Comparison of ENCODE assay signal across 9 cellular contexts in genomic region chr1:206982216-206982615, GRCh38. TPM values are rescaled to one million over a fixed set of nuclear protein-coding genes. Genes with fewer than 3 reads are reported as not detected.
DNase-seq lines count a peak whose midpoint lies in the region; ATAC-seq and TF ChIP-seq lines count a peak whose summit lies in the region.
"Had no signal": no experiment of that assay in that cellular context is flagged by ENCODE, and none has a peak within 500 bp of the region (broad histone marks: within the 10 kb centered on the region; RNA-seq: fewer than 3 reads in every experiment).

No MANE protein-coding gene starts in this region.

- no peaks in the 10 kb centered on the region for H3K4me1 ChIP-seq in CD8-positive, alpha-beta T cell (ENCODE audit: insufficient read depth, low read length)
- H3K4me1 ChIP-seq in right lobe of liver, result no peaks in the 10 kb centered on the region

- TF ChIP-seq POLR2A in right lobe of liver (IDR thresholded peaks at IDR 0.05), result no peak

- no peaks in the 10 kb centered on the region for H3K4me1 Mint-ChIP-seq in CD8-positive, alpha-beta T cell (ENCODE audit: low read depth)
- no peaks in the 10 kb centered on the region for H3K4me1 Mint-ChIP-seq in chondrocyte (ENCODE audit: low read depth)

- ATAC-seq in CD8-positive, alpha-beta T cell, result peak; percentile 83
- peak; percentile 92 to 94 (median 92) for ATAC-seq in right lobe of liver

- intact Hi-C loops in CD8-positive, alpha-beta T cell (cut with DNase I, micrococcal nuclease), result loop anchor here (1.0 to 10.0 kb wide), 7 partner anchors 60 to 505 kb away; partner anchors contain the start of genes FCMR (in 1 of the 2) and IL20 (in 1 of the 2)
- intact Hi-C loops in right lobe of liver (cut with DNase I), result loop anchor here in 1 of 2 donors (10.0 kb wide), 1 partner anchor 237 kb away; no protein-coding TSS in a partner anchor

- no peak overlapping the region for H3K4me3 ChIP-seq in CD8-positive, alpha-beta T cell (ENCODE audit: low read depth, low read length)
- H3K4me3 ChIP-seq in HFF-Myc (replicated peaks; ENCODE audit: low read depth, low read length), result no peak overlapping the region
- H3K4me3 ChIP-seq in right lobe of liver, result no peak overlapping the region

- H3K27me3 ChIP-seq in CD8-positive, alpha-beta T cell (ENCODE audit: insufficient read depth, low read length), result no peaks in the 10 kb centered on the region
- H3K27me3 ChIP-seq in right lobe of liver, result no peaks in the 10 kb centered on the region

- no peaks in the 10 kb centered on the region for H3K9me3 Mint-ChIP-seq in CD8-positive, alpha-beta T cell
- no peaks in the 10 kb centered on the region for H3K9me3 Mint-ChIP-seq in chondrocyte (ENCODE audit: low read depth)

- POLR2A ChIA-PET in CD8-positive, alpha-beta T cell (lab: Charles Lee), result interaction anchor here (0.6 to 2.2 kb wide), 10 partner anchors 10 to 352 kb away, joined by 3 to 12 read pairs (median 6); partner anchors contain the start of gene FCMR

- peak; percentile 30 to 78 (median 56) for DNase-seq in CD8-positive, alpha-beta T cell
- DNase-seq in HFF-Myc (ENCODE audit: extremely low read depth, low read depth), result no peak
- peak; percentile 50 for DNase-seq in NCI-H345 (lab: John Stamatoyannopoulos, UW)
- DNase-seq in activated CD4-positive, alpha-beta T cell treated with anti-CD3 and anti-CD28 coated beads for 48 hours, result peak; percentile 67
- no peak for DNase-seq in chondrocyte (ENCODE audit: low spot score)
- DNase-seq in right lobe of liver, result peak in 2 of 3 donors; percentile 44 to 58
- DNase-seq in stimulated activated CD8-positive, alpha-beta memory T cell treated with anti-CD3 and anti-CD28 coated beads, Interleukin-2, amount 100 ng/mL, for 48 hours (ENCODE audit: low read depth in 2 of 2), result peak; percentile 10 to 46
- no peak for DNase-seq in NCI-H187 treated with DMSO at 0.1 percent for 48 hours (lab: John Stamatoyannopoulos, UW)

- TF ChIP-seq CTCF in CD8-positive, alpha-beta T cell (IDR thresholded peaks at IDR 0.05), result peak; percentile 83
- TF ChIP-seq CTCF in HFF-Myc (IDR thresholded peaks at IDR 0.05; ENCODE audit: low read depth, low read length, missing control alignments) (peak; percentile 83), chondrocyte (IDR thresholded peaks at IDR 0.05) (peak; percentile 84), right lobe of liver (IDR thresholded peaks at IDR 0.05) (peak; percentile 77 to 89 (median 82))

- H3K27ac Mint-ChIP-seq in CD8-positive, alpha-beta T cell, result no peak overlapping the region
- H3K27ac Mint-ChIP-seq in chondrocyte (ENCODE audit: unreplicated experiment), result no peak overlapping the region

- H3K4me3 Mint-ChIP-seq in CD8-positive, alpha-beta T cell, result no peak overlapping the region
- H3K4me3 Mint-ChIP-seq in chondrocyte (ENCODE audit: unreplicated experiment), result no peak overlapping the region

- CTCF ChIA-PET in CD8-positive, alpha-beta T cell (lab: Charles Lee), result interaction anchor here (0.7 to 6.2 kb wide), 70 partner anchors 10 to 503 kb away, joined by 3 to 90 read pairs (median 4); partner anchors contain the start of genes DYRK3, FCAMR, FCMR and IL19

- 10% methylated on average over 4 of the region's 4 CpGs for WGBS in right lobe of liver (ENCODE audit: insufficient coverage, low coverage, low lambda C conversion rate, missing lambda C conversion rate)

- H3K27me3 Mint-ChIP-seq in CD8-positive, alpha-beta T cell (ENCODE audit: low read depth), result peaks cover 4% of the 10 kb centered on the region
- H3K27me3 Mint-ChIP-seq in chondrocyte (ENCODE audit: low read depth), result peaks cover 56% of the 10 kb centered on the region

- no peaks in the 10 kb centered on the region for H3K36me3 Mint-ChIP-seq in CD8-positive, alpha-beta T cell
- no peaks in the 10 kb centered on the region for H3K36me3 Mint-ChIP-seq in chondrocyte (ENCODE audit: low read depth)

- no peak overlapping the region for H3K27ac ChIP-seq in CD8-positive, alpha-beta T cell (ENCODE audit: low read depth, low read length)
- H3K27ac ChIP-seq in right lobe of liver, result no peak overlapping the region

- no peaks in the 10 kb centered on the region for H3K36me3 ChIP-seq in CD8-positive, alpha-beta T cell (ENCODE audit: insufficient read depth, low read length)
- no peaks in the 10 kb centered on the region for H3K36me3 ChIP-seq in right lobe of liver

- H3K9me3 ChIP-seq in CD8-positive, alpha-beta T cell (ENCODE audit: low read length), result no peaks in the 10 kb centered on the region
- no peaks in the 10 kb centered on the region for H3K9me3 ChIP-seq in right lobe of liver

RNA-seq across cellular contexts. Expression of gene FCAMR, which starts 12.0 kb away (rescaled TPM):
- not detected for total RNA-seq in CD8-positive, alpha-beta T cell
- total RNA-seq in chondrocyte (not detected in 3 replicates), right lobe of liver (10 to 100 TPM in 1 of 6 experiments, 1 to 10 TPM in 4, under 1 TPM in 1; 0.44 to 31.1 (median 2.2) TPM)
- total RNA-seq: temporal lobe had no signal

RNA-seq across cellular contexts. Expression of gene PIGR, which starts 36.0 kb away (rescaled TPM):
- total RNA-seq in CD8-positive, alpha-beta T cell, result not detected
- not detected in 3 replicates for total RNA-seq in chondrocyte
- total RNA-seq in right lobe of liver, result 100 to 1,000 TPM in 2 of 6 experiments, 10 to 100 TPM in 4; 20.6 to 134 (median 85.1) TPM

RNA-seq across cellular contexts. Expression of gene C1orf116, which starts 50.3 kb away (rescaled TPM):
- total RNA-seq in CD8-positive, alpha-beta T cell, result under 1 TPM; 0.27 to 0.31 TPM
- 0.07 to 0.10 TPM in 2 of 3 replicates, not detected in the other for total RNA-seq in chondrocyte
- total RNA-seq in right lobe of liver, result under 1 TPM; 0.27 to 0.68 (median 0.37) TPM

Comparison
In these comparisons a context has a peak if more than half of its experiments do, and no peak if none do; other contexts are left out.
1. DNase-seq: peak in CD8-positive, alpha-beta T cell (7 of 7), NCI-H345 (single experiment), activated CD4-positive, alpha-beta T cell treated with anti-CD3 and anti-CD28 coated beads for 48 hours (single experiment), right lobe of liver (2 of 3) and stimulated activated CD8-positive, alpha-beta memory T cell treated with anti-CD3 and anti-CD28 coated beads, Interleukin-2, amount 100 ng/mL, for 48 hours (2 of 2); none in HFF-Myc (single experiment), chondrocyte (single experiment) and NCI-H187 treated with DMSO at 0.1 percent for 48 hours (single experiment).
2. RNA of gene PIGR, which starts 36.0 kb away (total RNA-seq): 20.6 to 134 TPM in right lobe of liver; not detected in CD8-positive, alpha-beta T cell and not detected in chondrocyte; every median in the first group is over 10 times any median in the second.
3. Peak in every context shown above with its lines, with median percentiles within 50 percentile points of each other: CTCF ChIP-seq.